Comparison of ENCODE assay signal across 1 cellular context in the genomic region with DNA sequence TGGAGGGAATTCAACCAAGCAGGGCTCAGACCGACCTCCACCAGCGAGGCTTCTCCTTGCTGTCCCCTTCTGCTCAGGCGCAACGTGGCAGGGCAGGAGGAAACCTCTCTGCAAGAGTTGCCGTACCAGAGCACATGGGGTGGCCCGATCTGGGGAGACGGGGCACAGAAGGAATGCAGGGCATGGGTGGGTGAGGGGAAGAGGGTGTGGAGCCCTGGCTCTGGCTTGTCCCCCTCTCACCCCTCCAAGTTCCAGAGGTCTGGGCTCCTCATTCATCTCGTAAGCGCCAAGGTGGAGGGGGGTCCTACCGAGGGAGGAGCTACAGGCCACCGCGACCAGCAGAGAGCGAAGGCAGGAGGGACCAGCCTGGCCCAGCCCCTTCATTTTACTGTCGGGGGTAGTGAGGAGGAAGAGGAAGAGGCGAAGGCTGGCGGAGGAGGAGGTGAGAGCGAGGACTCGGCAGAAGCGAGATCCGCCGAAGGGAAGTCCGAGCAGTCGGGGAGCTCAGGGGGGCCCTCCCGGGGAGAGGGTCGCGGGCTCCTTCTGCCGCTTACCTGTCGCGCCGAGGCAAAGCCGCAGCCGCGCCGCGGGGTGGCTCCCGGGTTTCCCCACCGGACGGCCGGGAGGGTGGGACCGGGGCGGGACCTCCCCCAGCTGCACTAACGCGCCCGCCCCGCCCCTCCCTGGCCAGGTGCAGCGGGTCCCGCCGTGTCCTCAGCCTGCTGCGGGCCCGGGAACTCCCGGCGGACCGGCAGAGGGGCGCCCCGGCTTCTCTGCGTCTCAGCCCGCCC.
TF ChIP-seq lines count a peak whose summit lies in the region.

A gene with protein sequence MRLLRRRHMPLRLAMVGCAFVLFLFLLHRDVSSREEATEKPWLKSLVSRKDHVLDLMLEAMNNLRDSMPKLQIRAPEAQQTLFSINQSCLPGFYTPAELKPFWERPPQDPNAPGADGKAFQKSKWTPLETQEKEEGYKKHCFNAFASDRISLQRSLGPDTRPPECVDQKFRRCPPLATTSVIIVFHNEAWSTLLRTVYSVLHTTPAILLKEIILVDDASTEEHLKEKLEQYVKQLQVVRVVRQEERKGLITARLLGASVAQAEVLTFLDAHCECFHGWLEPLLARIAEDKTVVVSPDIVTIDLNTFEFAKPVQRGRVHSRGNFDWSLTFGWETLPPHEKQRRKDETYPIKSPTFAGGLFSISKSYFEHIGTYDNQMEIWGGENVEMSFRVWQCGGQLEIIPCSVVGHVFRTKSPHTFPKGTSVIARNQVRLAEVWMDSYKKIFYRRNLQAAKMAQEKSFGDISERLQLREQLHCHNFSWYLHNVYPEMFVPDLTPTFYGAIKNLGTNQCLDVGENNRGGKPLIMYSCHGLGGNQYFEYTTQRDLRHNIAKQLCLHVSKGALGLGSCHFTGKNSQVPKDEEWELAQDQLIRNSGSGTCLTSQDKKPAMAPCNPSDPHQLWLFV (minus strand): TSS at position 360 of the 791 bp plus-strand sequence. CDS start 11,625 bp downstream, outside the sequence.

TF ChIP-seq in K562, 482 proteins besides CTCF, POLR2A, EP300 and RAD21 (continued from another document and continues in another):
- TF ChIP-seq, protein P1, sequence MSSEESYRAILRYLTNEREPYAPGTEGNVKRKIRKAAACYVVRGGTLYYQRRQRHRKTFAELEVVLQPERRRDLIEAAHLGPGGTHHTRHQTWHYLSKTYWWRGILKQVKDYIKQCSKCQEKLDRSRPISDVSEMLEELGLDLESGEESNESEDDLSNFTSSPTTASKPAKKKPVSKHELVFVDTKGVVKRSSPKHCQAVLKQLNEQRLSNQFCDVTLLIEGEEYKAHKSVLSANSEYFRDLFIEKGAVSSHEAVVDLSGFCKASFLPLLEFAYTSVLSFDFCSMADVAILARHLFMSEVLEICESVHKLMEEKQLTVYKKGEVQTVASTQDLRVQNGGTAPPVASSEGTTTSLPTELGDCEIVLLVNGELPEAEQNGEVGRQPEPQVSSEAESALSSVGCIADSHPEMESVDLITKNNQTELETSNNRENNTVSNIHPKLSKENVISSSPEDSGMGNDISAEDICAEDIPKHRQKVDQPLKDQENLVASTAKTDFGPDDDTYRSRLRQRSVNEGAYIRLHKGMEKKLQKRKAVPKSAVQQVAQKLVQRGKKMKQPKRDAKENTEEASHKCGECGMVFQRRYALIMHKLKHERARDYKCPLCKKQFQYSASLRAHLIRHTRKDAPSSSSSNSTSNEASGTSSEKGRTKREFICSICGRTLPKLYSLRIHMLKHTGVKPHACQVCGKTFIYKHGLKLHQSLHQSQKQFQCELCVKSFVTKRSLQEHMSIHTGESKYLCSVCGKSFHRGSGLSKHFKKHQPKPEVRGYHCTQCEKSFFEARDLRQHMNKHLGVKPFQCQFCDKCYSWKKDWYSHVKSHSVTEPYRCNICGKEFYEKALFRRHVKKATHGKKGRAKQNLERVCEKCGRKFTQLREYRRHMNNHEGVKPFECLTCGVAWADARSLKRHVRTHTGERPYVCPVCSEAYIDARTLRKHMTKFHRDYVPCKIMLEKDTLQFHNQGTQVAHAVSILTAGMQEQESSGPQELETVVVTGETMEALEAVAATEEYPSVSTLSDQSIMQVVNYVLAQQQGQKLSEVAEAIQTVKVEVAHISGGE (CRISPR knock-in tag; IDR thresholded peaks at IDR 0.05): peak in 2 of 3 experiments; percentile 66 to 80; a peak in 3 of 6 replicates
- peak in 1 of 2 experiments; percentile 54 for TF ChIP-seq E2F6 (IDR thresholded peaks at IDR 0.05; ENCODE audit: borderline replicate concordance in 1 of 2, extremely low read depth in 1 of 2, insufficient read depth in 1 of 2, insufficient read length in 1 of 2, low read depth in 1 of 2, low read length in 1 of 2, poor library complexity in 1 of 2, severe bottlenecking in 1 of 2)
- no peak for TF ChIP-seq ETV1 (tag; conservative IDR thresholded peaks at IDR 0.05; ENCODE audit: low read depth)
- TF ChIP-seq ESRRA (IDR thresholded peaks at IDR 0.05; ENCODE audit: borderline replicate concordance, low read depth): no peak
- TF ChIP-seq ZNF717 (CRISPR knock-in tag; IDR thresholded peaks at IDR 0.05): no peak
- TF ChIP-seq, protein P2, sequence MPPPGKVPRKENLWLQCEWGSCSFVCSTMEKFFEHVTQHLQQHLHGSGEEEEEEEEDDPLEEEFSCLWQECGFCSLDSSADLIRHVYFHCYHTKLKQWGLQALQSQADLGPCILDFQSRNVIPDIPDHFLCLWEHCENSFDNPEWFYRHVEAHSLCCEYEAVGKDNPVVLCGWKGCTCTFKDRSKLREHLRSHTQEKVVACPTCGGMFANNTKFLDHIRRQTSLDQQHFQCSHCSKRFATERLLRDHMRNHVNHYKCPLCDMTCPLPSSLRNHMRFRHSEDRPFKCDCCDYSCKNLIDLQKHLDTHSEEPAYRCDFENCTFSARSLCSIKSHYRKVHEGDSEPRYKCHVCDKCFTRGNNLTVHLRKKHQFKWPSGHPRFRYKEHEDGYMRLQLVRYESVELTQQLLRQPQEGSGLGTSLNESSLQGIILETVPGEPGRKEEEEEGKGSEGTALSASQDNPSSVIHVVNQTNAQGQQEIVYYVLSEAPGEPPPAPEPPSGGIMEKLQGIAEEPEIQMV (tag; conservative IDR thresholded peaks at IDR 0.05; ENCODE audit: low read depth): no peak
- TF ChIP-seq, protein P3, sequence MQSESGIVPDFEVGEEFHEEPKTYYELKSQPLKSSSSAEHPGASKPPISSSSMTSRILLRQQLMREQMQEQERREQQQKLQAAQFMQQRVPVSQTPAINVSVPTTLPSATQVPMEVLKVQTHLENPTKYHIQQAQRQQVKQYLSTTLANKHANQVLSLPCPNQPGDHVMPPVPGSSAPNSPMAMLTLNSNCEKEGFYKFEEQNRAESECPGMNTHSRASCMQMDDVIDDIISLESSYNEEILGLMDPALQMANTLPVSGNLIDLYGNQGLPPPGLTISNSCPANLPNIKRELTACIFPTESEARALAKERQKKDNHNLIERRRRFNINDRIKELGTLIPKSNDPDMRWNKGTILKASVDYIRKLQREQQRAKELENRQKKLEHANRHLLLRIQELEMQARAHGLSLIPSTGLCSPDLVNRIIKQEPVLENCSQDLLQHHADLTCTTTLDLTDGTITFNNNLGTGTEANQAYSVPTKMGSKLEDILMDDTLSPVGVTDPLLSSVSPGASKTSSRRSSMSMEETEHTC (IDR thresholded peaks at IDR 0.05): no peak
- TF ChIP-seq TBL1XR1 (IDR thresholded peaks at IDR 0.05; ENCODE audit: low read length in 2 of 2): no peak
- TF ChIP-seq, protein P4, sequence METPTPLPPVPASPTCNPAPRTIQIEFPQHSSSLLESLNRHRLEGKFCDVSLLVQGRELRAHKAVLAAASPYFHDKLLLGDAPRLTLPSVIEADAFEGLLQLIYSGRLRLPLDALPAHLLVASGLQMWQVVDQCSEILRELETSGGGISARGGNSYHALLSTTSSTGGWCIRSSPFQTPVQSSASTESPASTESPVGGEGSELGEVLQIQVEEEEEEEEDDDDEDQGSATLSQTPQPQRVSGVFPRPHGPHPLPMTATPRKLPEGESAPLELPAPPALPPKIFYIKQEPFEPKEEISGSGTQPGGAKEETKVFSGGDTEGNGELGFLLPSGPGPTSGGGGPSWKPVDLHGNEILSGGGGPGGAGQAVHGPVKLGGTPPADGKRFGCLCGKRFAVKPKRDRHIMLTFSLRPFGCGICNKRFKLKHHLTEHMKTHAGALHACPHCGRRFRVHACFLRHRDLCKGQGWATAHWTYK (CRISPR knock-in tag; IDR thresholded peaks at IDR 0.05): no peak
- no peak for TF ChIP-seq GTF2F1 (IDR thresholded peaks at IDR 0.05; ENCODE audit: low read depth, low read length)
- TF ChIP-seq, protein P5, sequence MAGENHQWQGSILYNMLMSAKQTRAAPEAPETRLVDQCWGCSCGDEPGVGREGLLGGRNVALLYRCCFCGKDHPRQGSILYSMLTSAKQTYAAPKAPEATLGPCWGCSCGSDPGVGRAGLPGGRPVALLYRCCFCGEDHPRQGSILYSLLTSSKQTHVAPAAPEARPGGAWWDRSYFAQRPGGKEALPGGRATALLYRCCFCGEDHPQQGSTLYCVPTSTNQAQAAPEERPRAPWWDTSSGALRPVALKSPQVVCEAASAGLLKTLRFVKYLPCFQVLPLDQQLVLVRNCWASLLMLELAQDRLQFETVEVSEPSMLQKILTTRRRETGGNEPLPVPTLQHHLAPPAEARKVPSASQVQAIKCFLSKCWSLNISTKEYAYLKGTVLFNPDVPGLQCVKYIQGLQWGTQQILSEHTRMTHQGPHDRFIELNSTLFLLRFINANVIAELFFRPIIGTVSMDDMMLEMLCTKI (IDR thresholded peaks at IDR 0.05; ENCODE audit: partially characterized antibody): no peak
- peak in 1 of 2 experiments; percentile 60; a peak in 2 of 4 replicates for TF ChIP-seq FOXA3 (CRISPR knock-in tag; conservative IDR thresholded peaks at IDR 0.05 in 1 of 2, IDR thresholded peaks at IDR 0.05 in 1 of 2)
- peak; percentile 63; the same call in 1 of the 2 replicates for TF ChIP-seq PHF8 (IDR thresholded peaks at IDR 0.05; ENCODE audit: borderline replicate concordance, low read length)
- TF ChIP-seq CCAR2 (IDR thresholded peaks at IDR 0.05; ENCODE audit: low read depth, low read length): no peak
- TF ChIP-seq CBFA2T3 (IDR thresholded peaks at IDR 0.05): no peak
- no peak for TF ChIP-seq HDAC3 (IDR thresholded peaks at IDR 0.05; ENCODE audit: borderline replicate concordance, partially characterized antibody)
- no peak for TF ChIP-seq NFATC3 (IDR thresholded peaks at IDR 0.05)
- TF ChIP-seq RB1 (IDR thresholded peaks at IDR 0.05; ENCODE audit: low read depth): peak; percentile 36; the same call in 1 of the 2 replicates
- TF ChIP-seq MGA (IDR thresholded peaks at IDR 0.05): no peak
- TF ChIP-seq HNRNPH1 (optimal IDR thresholded peaks at IDR 0.05; ENCODE audit: low read depth, low read length): no peak
- no peak for TF ChIP-seq SMAD4 (CRISPR knock-in tag; conservative IDR thresholded peaks at IDR 0.05)
- TF ChIP-seq ZC3H8 (IDR thresholded peaks at IDR 0.05): no peak
- no peak for TF ChIP-seq SRSF3 (IDR thresholded peaks at IDR 0.05; ENCODE audit: insufficient read depth, low read length)
- peak; percentile 58; the same call in 1 of the 2 replicates for TF ChIP-seq GABPB1 (CRISPR knock-in tag; IDR thresholded peaks at IDR 0.05)
- no peak for TF ChIP-seq ZNF75A (CRISPR knock-in tag; IDR thresholded peaks at IDR 0.05)
- TF ChIP-seq ZBTB1 (CRISPR knock-in tag; IDR thresholded peaks at IDR 0.05; ENCODE audit: borderline replicate concordance, low read depth): no peak
